1 cellular context compared by ENCODE assay signal in the genomic region with DNA sequence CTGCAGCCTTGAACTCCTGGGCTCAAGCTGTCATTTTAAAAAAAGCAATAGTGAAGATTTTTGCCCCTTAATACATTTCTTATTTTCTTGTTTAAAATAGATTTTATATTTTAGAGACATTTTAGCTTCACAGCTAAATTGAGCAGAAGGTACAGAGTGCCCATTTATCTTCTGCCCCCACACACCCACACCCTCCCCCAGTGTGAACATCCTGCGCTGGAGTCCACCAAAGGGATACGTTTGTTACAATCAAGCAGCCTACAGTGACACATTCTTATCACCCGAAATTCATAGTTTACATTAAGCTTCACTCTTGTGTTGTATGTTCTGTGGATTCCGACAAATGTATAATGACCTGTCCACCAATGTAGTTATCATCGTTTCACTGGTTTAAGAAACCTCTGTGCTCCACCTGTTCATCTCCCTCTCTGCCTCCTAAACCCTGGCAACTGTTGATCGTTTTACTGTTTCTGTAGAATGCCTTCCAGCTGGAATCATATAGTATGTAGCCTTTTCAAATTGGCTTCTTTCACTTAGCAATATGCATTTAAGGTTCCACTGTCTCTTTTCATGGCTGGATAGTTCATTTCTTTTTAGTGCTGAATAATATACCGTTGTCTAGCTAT.
TF ChIP-seq lines count a peak whose summit lies in the region.

No MANE protein-coding gene starts in this region.

TF ChIP-seq in K562, 482 proteins besides CTCF, POLR2A, EP300 and RAD21 (continued from another document):
- peak; percentile 81 for TF ChIP-seq EGR1 (conservative IDR thresholded peaks at IDR 0.05)
TF ChIP-seq in K562: peak in this region for 4.
